In genomic region chr20:33664085-33664761, GRCh38 we compare ENCODE assay signal across 8 cellular contexts. TPM values are rescaled to one million over a fixed set of nuclear protein-coding genes. Genes with fewer than 3 reads are reported as not detected.
A peak's percentile ranks its signal among the peaks of the same experiment; 100 is the strongest.
DNase-seq lines count a peak whose midpoint lies in the region; ATAC-seq and TF ChIP-seq lines count a peak whose summit lies in the region.

No MANE protein-coding gene starts in this region.

- H3K27me3 ChIP-seq in heart left ventricle (no peaks in the 10 kb centered on the region), mesendoderm (ENCODE audit: insufficient read depth, low read length, poor library complexity) (no peaks in the 10 kb centered on the region), vagina (no peaks in the 10 kb centered on the region)

- H3K9ac ChIP-seq in mesendoderm (ENCODE audit: low read length), result peak overlapping the region; percentile 94

- peak overlapping the region; percentile 10 for H4K5ac ChIP-seq in mesendoderm (ENCODE audit: low read length)

- no peaks in the 10 kb centered on the region for H3K79me2 ChIP-seq in mesendoderm (ENCODE audit: control insufficient read depth, insufficient read depth, low read length)

- peak overlapping the region; percentile 98 for H3K56ac ChIP-seq in mesendoderm (ENCODE audit: low read length)

- WGBS in heart left ventricle, 4 donors, result 37 to 53% (median 49%) methylated on average over 9 of the region's 9 CpGs
- WGBS in mesendoderm (ENCODE audit: extremely low coverage, insufficient coverage, low lambda C conversion rate), result no CpG with 5 or more reads among the region's 9 CpGs

- CTCF ChIA-PET in HEK293T (lab: Yijun Ruan, JAX), result no interaction called here

- TF ChIP-seq CTCF in heart left ventricle (IDR thresholded peaks at IDR 0.05), result no peak
- no peak for TF ChIP-seq CTCF in astrocyte of the cerebellum (IDR thresholded peaks at IDR 0.05; ENCODE audit: low read depth, low read length, missing control alignments)
- no peak for TF ChIP-seq CTCF in vagina (IDR thresholded peaks at IDR 0.05)

- H2AK5ac ChIP-seq in mesendoderm (ENCODE audit: low read length), result peak overlapping the region; percentile 17

- H3K27ac ChIP-seq in heart left ventricle, result peak overlapping the region in 11 of 12 donors; percentile 75 to 95 (median 83)
- peak overlapping the region; percentile 71 for H3K27ac ChIP-seq in mesendoderm (ENCODE audit: low read depth, low read length)
- H3K27ac ChIP-seq in vagina, result peak overlapping the region; percentile 83

- intact Hi-C loops in heart left ventricle (cut with DNase I) (loop anchor here in 1 of 10 donors (5.0 kb wide), 1 partner anchor 262 kb away; the partner anchor contains the start of gene CDK5RAP1), cardiac septum (cut with DNase I) (no loop called here), vagina (cut with DNase I) (no loop called here)

- H3K36me3 ChIP-seq in heart left ventricle (peaks cover 0 to 23% (median 13%) of the 10 kb centered on the region in 9 donors), mesendoderm (ENCODE audit: control insufficient read depth, insufficient read depth, low read length) (peaks cover 3% of the 10 kb centered on the region), vagina (peaks cover 0 to 8% of the 10 kb centered on the region in 2 donors)

- H3K23ac ChIP-seq in mesendoderm (ENCODE audit: low read length), result peak overlapping the region; percentile 98

- no peak for ATAC-seq in heart left ventricle

- H3K18ac ChIP-seq in mesendoderm (ENCODE audit: low read length), result peak overlapping the region; percentile 41

- H4K8ac ChIP-seq in mesendoderm (ENCODE audit: low read depth, low read length), result no peak overlapping the region

- peak overlapping the region; percentile 56 to 90 (median 69) for H3K4me3 ChIP-seq in heart left ventricle
- peak overlapping the region; percentile 57 for H3K4me3 ChIP-seq in astrocyte of the cerebellum (ENCODE audit: low read depth, low read length)
- H3K4me3 ChIP-seq in mesendoderm (ENCODE audit: low read length), result peak overlapping the region; percentile 10
- H3K4me3 ChIP-seq in vagina, result peak overlapping the region; percentile 59 to 85

- H3K4ac ChIP-seq in mesendoderm (ENCODE audit: low read depth, low read length), result peak overlapping the region; percentile 18

- no peak overlapping the region for H2BK15ac ChIP-seq in mesendoderm (replicated peaks; ENCODE audit: low read depth)

- H3K4me1 ChIP-seq in heart left ventricle, result peaks cover 3 to 52% (median 35%) of the 10 kb centered on the region in 12 donors
- peaks cover 8% of the 10 kb centered on the region for H3K4me1 ChIP-seq in mesendoderm (ENCODE audit: control insufficient read depth, low read depth, low read length)
- peaks cover 42% of the 10 kb centered on the region for H3K4me1 ChIP-seq in vagina

- in situ Hi-C loops in astrocyte of the cerebellum (cut with HindIII; ENCODE audit: low sequenced_read_pairs), result no loop called here

- no peaks in the 10 kb centered on the region for H3K9me3 ChIP-seq in heart left ventricle
- H3K9me3 ChIP-seq in vagina, result no peaks in the 10 kb centered on the region

- DNase-seq in heart left ventricle (peak in 1 of 5 donors; percentile 49), cardiac septum (ENCODE audit: low spot score) (no peak), astrocyte of the cerebellum (ENCODE audit: low read depth) (no peak), mesendoderm (peak; percentile 37), vagina (ENCODE audit: extremely low spot score in 2 of 2) (no peak), HEK293T (ENCODE audit: extremely low spot score) (no peak)
- DNase-seq in stimulated activated naive CD4-positive, alpha-beta T cell treated with Interleukin-2 at 50 U/mL for 16 hours (lab: John Stamatoyannopoulos, UW), result no peak
- DNase-seq in activated effector memory CD4-positive, alpha-beta T cell treated with Interleukin-2 at 50 U/mL for 16 hours, result no peak

- H2BK120ac ChIP-seq in mesendoderm (ENCODE audit: low read depth, low read length), result no peak overlapping the region

- H2BK5ac ChIP-seq in mesendoderm (ENCODE audit: low read length), result peak overlapping the region; percentile 54

- POLR2A ChIA-PET in HEK293T (lab: Yijun Ruan, JAX), result interaction anchor here (0.7 to 4.2 kb wide), 13 partner anchors 9 to 263 kb away, joined by 3 to 23 read pairs (median 8); partner anchors contain the start of genes CBFA2T2, CDK5RAP1 and NECAB3

- peak overlapping the region; percentile 45 for H3K4me2 ChIP-seq in mesendoderm (ENCODE audit: low read length)

- TF ChIP-seq POLR2A in heart left ventricle (IDR thresholded peaks at IDR 0.05) (no peak), vagina (IDR thresholded peaks at IDR 0.05) (no peak)

- no peaks in the 10 kb centered on the region for H3K79me1 ChIP-seq in mesendoderm (ENCODE audit: low read length)

TF ChIP-seq in HEK293T, 16 proteins besides CTCF, POLR2A, EP300 and RAD21:
- no peak for TF ChIP-seq BHLHE40 (IDR thresholded peaks at IDR 0.05; ENCODE audit: borderline replicate concordance)
- no peak for TF ChIP-seq L3MBTL2 (conservative IDR thresholded peaks at IDR 0.05)
- no peak for TF ChIP-seq SP1 (IDR thresholded peaks at IDR 0.05)
- no peak for TF ChIP-seq LEF1 (IDR thresholded peaks at IDR 0.05; ENCODE audit: borderline replicate concordance)
- no peak for TF ChIP-seq ARNT (IDR thresholded peaks at IDR 0.05)
- TF ChIP-seq NFRKB (IDR thresholded peaks at IDR 0.05), result no peak
- TF ChIP-seq ZNF384 (IDR thresholded peaks at IDR 0.05), result no peak
- TF ChIP-seq FOXK2 (IDR thresholded peaks at IDR 0.05), result no peak
- no peak for TF ChIP-seq FOXM1 (IDR thresholded peaks at IDR 0.05; ENCODE audit: borderline replicate concordance)
- TF ChIP-seq SUZ12 (IDR thresholded peaks at IDR 0.05), result no peak
- no peak for TF ChIP-seq FOXA1 (IDR thresholded peaks at IDR 0.05)
- TF ChIP-seq PKNOX1 (IDR thresholded peaks at IDR 0.05), result no peak

RNA-seq across cellular contexts. Expression of gene C20orf144, which starts 2.1 kb away (rescaled TPM):
- total RNA-seq in heart left ventricle (under 1 TPM in 2 of 9 donors, not detected in 7; 0.13 to 0.50 TPM), cardiac septum (not detected), vagina (not detected)
- polyA plus RNA-seq in heart left ventricle, result under 1 TPM in 1 of 2 donors, not detected in 1; 0.15 TPM
- polyA plus RNA-seq in mesendoderm (2013, experiment 1 of 2), result 0.14 TPM
- polyA plus RNA-seq in mesendoderm (2013, experiment 2 of 2), result 0.13 TPM

RNA-seq across cellular contexts. Expression of gene ACTL10, which starts 2.5 kb away (rescaled TPM):
- total RNA-seq in heart left ventricle (1 to 10 TPM in 1 of 9 donors, under 1 TPM in 8; 0.13 to 1.1 (median 0.36) TPM), cardiac septum (0.46 TPM), vagina (1.5 TPM)
- under 1 TPM; 0.23 to 0.57 TPM for polyA plus RNA-seq in heart left ventricle
- polyA plus RNA-seq in mesendoderm (2013, experiment 1 of 2), result 0.07 TPM
- polyA plus RNA-seq in mesendoderm (2013, experiment 2 of 2), result 0.06 TPM

RNA-seq across cellular contexts. Expression of gene NECAB3, which starts 10.0 kb away (rescaled TPM):
- total RNA-seq in heart left ventricle (100 to 1,000 TPM in 1 of 9 donors, 10 to 100 TPM in 8; 54.5 to 111 (median 74.8) TPM), cardiac septum (77.0 TPM), vagina (29.2 TPM)
- 10 to 100 TPM; 37.6 to 67.2 TPM for polyA plus RNA-seq in heart left ventricle
- polyA plus RNA-seq in mesendoderm (2013, experiment 1 of 2), result 9.3 TPM
- 9.8 TPM for polyA plus RNA-seq in mesendoderm (2013, experiment 2 of 2)

RNA-seq across cellular contexts. Expression of gene E2F1, which starts 22.0 kb away (rescaled TPM):
- total RNA-seq in heart left ventricle (1 to 10 TPM in 7 of 9 donors, under 1 TPM in 2; 0.32 to 6.4 (median 1.4) TPM), cardiac septum (2.3 TPM), vagina (0.49 TPM)
- 1 to 10 TPM in 1 of 2 donors, under 1 TPM in 1; 0.46 to 1.1 TPM for polyA plus RNA-seq in heart left ventricle
- 20.7 TPM for polyA plus RNA-seq in mesendoderm (2013, experiment 1 of 2)
- polyA plus RNA-seq in mesendoderm (2013, experiment 2 of 2), result 20.1 TPM

RNA-seq across cellular contexts. Expression of gene PXMP4, which starts 55.9 kb away (rescaled TPM):
- total RNA-seq in heart left ventricle (10 to 100 TPM in 6 of 9 donors, 1 to 10 TPM in 3; 8.2 to 13.0 (median 11.9) TPM), cardiac septum (8.9 TPM), vagina (6.6 TPM)
- 1 to 10 TPM; 5.0 to 7.5 TPM for polyA plus RNA-seq in heart left ventricle
- 2.2 TPM for polyA plus RNA-seq in mesendoderm (2013, experiment 1 of 2)
- 1.8 TPM for polyA plus RNA-seq in mesendoderm (2013, experiment 2 of 2)

Comparison
In these comparisons a context has a peak if more than half of its experiments do, and no peak if none do; other contexts are left out.
1. H3K4me3 ChIP-seq: peak in every context shown above with its lines; median percentile 72 in vagina; 69 in heart left ventricle; 57 in astrocyte of the cerebellum; 10 in mesendoderm.